ENCODE assay signal across 30 cellular contexts in the genomic region with DNA sequence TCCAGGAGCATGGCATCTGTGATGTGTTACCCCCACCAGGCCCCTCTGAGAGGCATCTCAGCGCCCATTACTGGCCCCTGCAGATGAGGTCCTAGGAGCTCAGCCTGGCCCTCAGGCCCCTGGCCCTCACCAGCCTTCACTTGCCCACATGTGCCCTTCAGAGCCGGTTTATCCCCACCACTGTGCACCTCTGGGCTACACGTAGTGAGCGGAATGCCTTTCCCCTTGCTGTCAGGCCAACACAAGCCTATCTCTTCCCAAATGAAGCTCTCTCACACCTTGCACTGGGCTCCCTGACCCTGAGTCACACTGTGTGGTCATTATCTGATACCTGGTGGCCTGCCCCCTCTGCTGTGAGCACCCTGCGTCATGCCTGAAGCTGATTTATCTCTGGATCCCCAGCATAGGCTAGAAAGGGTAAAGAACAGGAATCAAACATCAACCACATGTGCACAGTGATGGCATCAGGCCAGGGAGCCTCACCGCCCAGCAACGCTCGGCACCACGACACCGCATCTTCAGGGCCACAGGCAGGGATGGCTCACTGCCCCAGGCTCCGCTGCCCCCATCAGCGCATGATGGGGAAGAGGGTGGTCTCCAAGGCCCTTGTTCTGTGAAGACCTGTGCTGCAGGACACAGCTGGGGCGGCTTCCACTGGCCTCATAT. TPM values are rescaled to one million over a fixed set of nuclear protein-coding genes. Genes with fewer than 3 reads are reported as not detected.
"Had no signal": no experiment of that assay in that cellular context is flagged by ENCODE, and none has a peak within 500 bp of the region (broad histone marks: within the 10 kb centered on the region; RNA-seq: fewer than 3 reads in every experiment).

No MANE protein-coding gene starts in this region.

- H3K27ac Mint-ChIP-seq: activated CD8-positive, alpha-beta T cell treated with anti-CD3 and anti-CD28 coated beads for 36 hours; activated naive CD4-positive, alpha-beta T cell treated with anti-CD3 and anti-CD28 coated beads, Interleukin-2, amount 50 U/mL, for 24 hours; activated naive CD8-positive, alpha-beta T cell treated with anti-CD3 and anti-CD28 coated beads, Interleukin-2, amount 50 U/mL, for 24 hours; activated T-helper 17 cell treated with anti-CD3 and anti-CD28 coated beads, Interleukin-2, amount 50 U/mL, for 72 hours; dendritic cell treated with granulocyte-macrophage colony-stimulating factor and Interleukin-4, amounts not matched to agents 40 ng/mL and 50 ng/mL, for 4 days; endodermal cell; immature natural killer cell; memory B cell; naive thymus-derived CD8-positive, alpha-beta T cell; neural progenitor cell; progenitor cell of endocrine pancreas; T-helper 17 cell; WTC11 had no signal

- H3K36me3 Mint-ChIP-seq: activated naive CD4-positive, alpha-beta T cell treated with anti-CD3 and anti-CD28 coated beads, Interleukin-2, amount 50 U/mL, for 24 hours; immature natural killer cell; memory B cell; naive thymus-derived CD8-positive, alpha-beta T cell; neural progenitor cell; WTC11 had no signal

- H3K9me3 Mint-ChIP-seq: activated CD8-positive, alpha-beta T cell treated with anti-CD3 and anti-CD28 coated beads for 36 hours; activated naive CD4-positive, alpha-beta T cell treated with anti-CD3 and anti-CD28 coated beads, Interleukin-2, amount 50 U/mL, for 24 hours; activated naive CD8-positive, alpha-beta T cell treated with anti-CD3 and anti-CD28 coated beads, Interleukin-2, amount 50 U/mL, for 24 hours; activated T-cell treated with anti-CD3 and anti-CD28 coated beads, Interleukin-2, amount 50 U/mL, for 4 hours; activated T-helper 17 cell treated with anti-CD3 and anti-CD28 coated beads, Interleukin-2, amount 50 U/mL, for 72 hours; dendritic cell treated with granulocyte-macrophage colony-stimulating factor and Interleukin-4, amounts not matched to agents 40 ng/mL and 50 ng/mL, for 4 days; endodermal cell; immature natural killer cell; memory B cell; naive thymus-derived CD8-positive, alpha-beta T cell; WTC11 had no signal

- ATAC-seq: activated CD8-positive, alpha-beta T cell treated with anti-CD3 and anti-CD28 coated beads for 36 hours; activated naive CD8-positive, alpha-beta T cell treated with anti-CD3 and anti-CD28 coated beads, Interleukin-2, amount 50 U/mL, for 24 hours; activated T-helper 17 cell treated with anti-CD3 and anti-CD28 coated beads, Interleukin-2, amount 50 U/mL, for 72 hours; gastrocnemius medialis; heart left ventricle; left lobe of liver; naive thymus-derived CD8-positive, alpha-beta T cell; right lobe of liver; stimulated activated naive CD8-positive, alpha-beta T cell treated with anti-CD3 and anti-CD28 coated beads, Interleukin-15, Interleukin-2, amounts not matched to agents 100 U/mL and 50 U/mL, for 24 hours; T-helper 17 cell; WTC11 had no signal

- DNase-seq: activated CD4-positive, alpha-beta T cell treated with anti-CD3 and anti-CD28 coated beads, Interleukin-2, amount 50 U/mL, for 1 hour; activated CD8-positive, alpha-beta T cell treated with anti-CD3 and anti-CD28 coated beads for 36 hours; activated naive CD8-positive, alpha-beta T cell treated with anti-CD3 and anti-CD28 coated beads, Interleukin-2, amount 50 U/mL, for 24 hours; activated T-cell treated with anti-CD3 and anti-CD28 coated beads, Interleukin-2, amount 50 U/mL, for 4 hours; amygdala; central memory CD4-positive, alpha-beta T cell; endodermal cell; gastrocnemius medialis; heart left ventricle; hypothalamus; immature natural killer cell; naive thymus-derived CD8-positive, alpha-beta T cell; ovary; right lobe of liver; stimulated activated CD4-positive, alpha-beta T cell treated with anti-CD3 and anti-CD28 coated beads, Interleukin-12 subunit alpha, Interleukin-12 subunit beta, amount 100 ng/mL, for 4 hours; stimulated activated CD4-positive, alpha-beta T cell treated with anti-CD3 and anti-CD28 coated beads, Interleukin-4, amount 100 ng/mL, for 1 hour; stimulated activated naive CD8-positive, alpha-beta T cell treated with anti-CD3 and anti-CD28 coated beads, Interleukin-15, Interleukin-2, amounts not matched to agents 100 U/mL and 50 U/mL, for 24 hours; T-helper 17 cell; T1000; testis; transverse colon had no signal

- H3K4me1 Mint-ChIP-seq: activated naive CD4-positive, alpha-beta T cell treated with anti-CD3 and anti-CD28 coated beads, Interleukin-2, amount 50 U/mL, for 24 hours; activated naive CD8-positive, alpha-beta T cell treated with anti-CD3 and anti-CD28 coated beads, Interleukin-2, amount 50 U/mL, for 24 hours; activated T-helper 17 cell treated with anti-CD3 and anti-CD28 coated beads, Interleukin-2, amount 50 U/mL, for 72 hours; immature natural killer cell; memory B cell had no signal

- H3K4me3 Mint-ChIP-seq: activated CD8-positive, alpha-beta T cell treated with anti-CD3 and anti-CD28 coated beads for 36 hours; activated naive CD4-positive, alpha-beta T cell treated with anti-CD3 and anti-CD28 coated beads, Interleukin-2, amount 50 U/mL, for 24 hours; activated naive CD8-positive, alpha-beta T cell treated with anti-CD3 and anti-CD28 coated beads, Interleukin-2, amount 50 U/mL, for 24 hours; activated T-cell treated with anti-CD3 and anti-CD28 coated beads, Interleukin-2, amount 50 U/mL, for 4 hours; activated T-helper 17 cell treated with anti-CD3 and anti-CD28 coated beads, Interleukin-2, amount 50 U/mL, for 72 hours; dendritic cell treated with granulocyte-macrophage colony-stimulating factor and Interleukin-4, amounts not matched to agents 40 ng/mL and 50 ng/mL, for 4 days; endodermal cell; immature natural killer cell; memory B cell; naive thymus-derived CD8-positive, alpha-beta T cell; neural progenitor cell; T-helper 17 cell; WTC11 had no signal

RNA-seq across cellular contexts. Expression of a gene that starts 49.1 kb away (rescaled TPM):
- total RNA-seq: activated CD8-positive, alpha-beta T cell treated with anti-CD3 and anti-CD28 coated beads for 36 hours; activated T-cell treated with anti-CD3 and anti-CD28 coated beads, Interleukin-2, amount 50 U/mL, for 4 hours; activated T-helper 17 cell treated with anti-CD3 and anti-CD28 coated beads, Interleukin-2, amount 50 U/mL, for 72 hours; gastrocnemius medialis; left lobe of liver; naive thymus-derived CD8-positive, alpha-beta T cell; progenitor cell of endocrine pancreas; right lobe of liver; skeletal muscle tissue; T-helper 17 cell had no signal
